ENCODE assay signal across 13 cellular contexts in genomic region chr11:96622026-96622634, GRCh38.
"Had no signal": no experiment of that assay in that cellular context is flagged by ENCODE, and none has a peak within 500 bp of the region (broad histone marks: within the 10 kb centered on the region; RNA-seq: fewer than 3 reads in every experiment).

No MANE protein-coding gene starts in this region.

- DNase-seq: activated CD4-positive, alpha-beta memory T cell treated with anti-CD3 and anti-CD28 coated beads for 36 hours; activated CD4-positive, alpha-beta T cell treated with anti-CD3 and anti-CD28 coated beads for 1 hour; activated CD8-positive, alpha-beta memory T cell treated with anti-CD3 and anti-CD28 coated beads, Interleukin-2, amount 50 U/mL, for 4 hours; activated gamma-delta T cell treated with Interleukin-2 at 50 U/mL for 16 hours; activated naive CD8-positive, alpha-beta T cell treated with anti-CD3 and anti-CD28 coated beads for 36 hours; activated T-cell treated with anti-CD3 and anti-CD28 coated beads, Interleukin-2, amount 50 U/mL, for 72 hours; aorta; colonic mucosa; effector CD4-positive, alpha-beta T cell; SW 1271 had no signal

- H3K27ac ChIP-seq: colonic mucosa, tibial nerve, vagina had no signal

- H3K4me3 ChIP-seq: colonic mucosa, tibial nerve, vagina had no signal

- ATAC-seq: activated T-cell treated with anti-CD3 and anti-CD28 coated beads, Interleukin-2, amount 50 U/mL, for 72 hours; stimulated activated effector memory CD8-positive, alpha-beta T cell treated with anti-CD3 and anti-CD28 coated beads, Interleukin-12 subunit alpha, Interleukin-12 subunit beta, amount 100 ng/mL, for 72 hours had no signal

- H3K27me3 ChIP-seq: colonic mucosa, tibial nerve, vagina had no signal

- H3K36me3 ChIP-seq: colonic mucosa, tibial nerve, vagina had no signal

- H3K4me1 ChIP-seq: colonic mucosa, tibial nerve, vagina had no signal

- H3K9me3 ChIP-seq: colonic mucosa, vagina had no signal
